ENCODE assay signal across 36 cellular contexts in genomic region chr16:14251419-14251818, GRCh38.
"Had no signal": no experiment of that assay in that cellular context is flagged by ENCODE, and none has a peak within 500 bp of the region (broad histone marks: within the 10 kb centered on the region; RNA-seq: fewer than 3 reads in every experiment).

No MANE protein-coding gene starts in this region.

- FAIRE-seq: astrocyte, TTC549 had no signal

- H3K4me3 ChIP-seq: adrenal gland, body of pancreas, breast epithelium had no signal

- H3K4me3 Mint-ChIP-seq: activated B cell treated with CpG ODN at 0.5 μM for 24 hours; activated CD4-positive, alpha-beta memory T cell treated with anti-CD3 and anti-CD28 coated beads for 36 hours; activated CD4-positive, alpha-beta T cell treated with anti-CD3 and anti-CD28 coated beads, Interleukin-2, amount 10 ng/mL, durations not matched to agents 24 days and 14 days; activated CD8-positive, alpha-beta T cell treated with anti-CD3 and anti-CD28 coated beads for 36 hours; activated naive CD8-positive, alpha-beta T cell treated with anti-CD3 and anti-CD28 coated beads for 36 hours; activated T-cell treated with anti-CD3 and anti-CD28 coated beads, Interleukin-2, amount 50 U/mL, for 4 hours; activated T-cell treated with anti-CD3 and anti-CD28 coated beads, Interleukin-2, amount 50 U/mL, for 72 hours; activated T-helper 1 cell treated with anti-CD3 and anti-CD28 coated beads, Interleukin-12 subunit alpha, Interleukin-12 subunit beta, Interleukin-2, Interleukin-4 antibody, amounts not matched to agents 30 ng/mL and 10 ng/mL and 1 ng/mL, durations not matched to agents 14 hours and 24 hours and 36 hours; activated T-helper 17 cell treated with anti-CD3 and anti-CD28 coated beads, Interleukin-2, amount 50 U/mL, for 72 hours; T-helper 1 cell treated with Interleukin-12 subunit alpha and Interleukin-12 subunit beta and Interleukin-4 antibody, amounts not matched to agents 30 μg/mL and 1 μg/mL, for 36 hours; T-helper 2 cell treated with Interferon-gamma antibody and Interleukin-4, amounts not matched to agents 5 μg/mL and 100 μg/mL, for 36 hours had no signal

- H3K4me1 ChIP-seq: adrenal gland, body of pancreas, breast epithelium had no signal

- H3K9me3 ChIP-seq: adrenal gland, body of pancreas, breast epithelium had no signal

- ATAC-seq: activated CD8-positive, alpha-beta T cell treated with anti-CD3 and anti-CD28 coated beads for 36 hours; activated naive CD4-positive, alpha-beta T cell treated with anti-CD3 and anti-CD28 coated beads, Interleukin-2, amount 50 U/mL, for 72 hours; activated T-cell treated with anti-CD3 and anti-CD28 coated beads, Interleukin-2, amount 50 U/mL, for 4 hours; activated T-cell treated with anti-CD3 and anti-CD28 coated beads, Interleukin-2, amount 50 U/mL, for 72 hours; activated T-helper 17 cell treated with anti-CD3 and anti-CD28 coated beads, Interleukin-2, amount 50 U/mL, for 72 hours; body of pancreas had no signal

- H3K27ac Mint-ChIP-seq: activated B cell treated with CpG ODN at 0.5 μM for 24 hours; activated CD4-positive, alpha-beta memory T cell treated with anti-CD3 and anti-CD28 coated beads for 36 hours; activated CD4-positive, alpha-beta T cell treated with anti-CD3 and anti-CD28 coated beads, Interleukin-2, amount 10 ng/mL, durations not matched to agents 24 days and 14 days; activated CD8-positive, alpha-beta T cell treated with anti-CD3 and anti-CD28 coated beads for 36 hours; activated naive CD8-positive, alpha-beta T cell treated with anti-CD3 and anti-CD28 coated beads for 36 hours; activated T-cell treated with anti-CD3 and anti-CD28 coated beads, Interleukin-2, amount 50 U/mL, for 72 hours; activated T-helper 1 cell treated with anti-CD3 and anti-CD28 coated beads, Interleukin-12 subunit alpha, Interleukin-12 subunit beta, Interleukin-2, Interleukin-4 antibody, amounts not matched to agents 30 ng/mL and 10 ng/mL and 1 ng/mL, durations not matched to agents 14 hours and 24 hours and 36 hours; activated T-helper 17 cell treated with anti-CD3 and anti-CD28 coated beads, Interleukin-2, amount 50 U/mL, for 72 hours; T-helper 1 cell treated with Interleukin-12 subunit alpha and Interleukin-12 subunit beta and Interleukin-4 antibody, amounts not matched to agents 30 μg/mL and 1 μg/mL, for 36 hours; T-helper 2 cell treated with Interferon-gamma antibody and Interleukin-4, amounts not matched to agents 5 μg/mL and 100 μg/mL, for 36 hours had no signal

- H3K9me3 Mint-ChIP-seq: activated B cell treated with CpG ODN at 0.5 μM for 24 hours; activated CD4-positive, alpha-beta memory T cell treated with anti-CD3 and anti-CD28 coated beads for 36 hours; activated CD4-positive, alpha-beta T cell treated with anti-CD3 and anti-CD28 coated beads, Interleukin-2, amount 10 ng/mL, durations not matched to agents 24 days and 14 days; activated CD8-positive, alpha-beta T cell treated with anti-CD3 and anti-CD28 coated beads for 36 hours; activated naive CD4-positive, alpha-beta T cell treated with anti-CD3 and anti-CD28 coated beads, Interleukin-2, amount 50 U/mL, for 72 hours; activated naive CD8-positive, alpha-beta T cell treated with anti-CD3 and anti-CD28 coated beads for 36 hours; activated T-cell treated with anti-CD3 and anti-CD28 coated beads, Interleukin-2, amount 50 U/mL, for 4 hours; activated T-cell treated with anti-CD3 and anti-CD28 coated beads, Interleukin-2, amount 50 U/mL, for 72 hours; activated T-helper 1 cell treated with anti-CD3 and anti-CD28 coated beads, Interleukin-12 subunit alpha, Interleukin-12 subunit beta, Interleukin-2, Interleukin-4 antibody, amounts not matched to agents 30 ng/mL and 10 ng/mL and 1 ng/mL, durations not matched to agents 14 hours and 24 hours and 36 hours; activated T-helper 17 cell treated with anti-CD3 and anti-CD28 coated beads, Interleukin-2, amount 50 U/mL, for 72 hours; T-helper 1 cell treated with Interleukin-12 subunit alpha and Interleukin-12 subunit beta and Interleukin-4 antibody, amounts not matched to agents 30 μg/mL and 1 μg/mL, for 36 hours; T-helper 2 cell treated with Interferon-gamma antibody and Interleukin-4, amounts not matched to agents 5 μg/mL and 100 μg/mL, for 36 hours had no signal

- H3K27ac ChIP-seq: adrenal gland, body of pancreas, brain microvascular endothelial cell, breast epithelium, VCaP had no signal

- H3K27me3 ChIP-seq: adrenal gland, body of pancreas, brain microvascular endothelial cell, breast epithelium had no signal

- H3K27me3 Mint-ChIP-seq: activated B cell treated with CpG ODN at 0.5 μM for 24 hours; activated CD4-positive, alpha-beta memory T cell treated with anti-CD3 and anti-CD28 coated beads for 36 hours; activated CD4-positive, alpha-beta T cell treated with anti-CD3 and anti-CD28 coated beads, Interleukin-2, amount 10 ng/mL, durations not matched to agents 24 days and 14 days; activated CD8-positive, alpha-beta T cell treated with anti-CD3 and anti-CD28 coated beads for 36 hours; activated naive CD8-positive, alpha-beta T cell treated with anti-CD3 and anti-CD28 coated beads for 36 hours; activated T-helper 17 cell treated with anti-CD3 and anti-CD28 coated beads, Interleukin-2, amount 50 U/mL, for 72 hours had no signal

- H3K4me1 Mint-ChIP-seq: activated B cell treated with CpG ODN at 0.5 μM for 24 hours; activated CD4-positive, alpha-beta T cell treated with anti-CD3 and anti-CD28 coated beads, Interleukin-2, amount 10 ng/mL, durations not matched to agents 24 days and 14 days; activated naive CD8-positive, alpha-beta T cell treated with anti-CD3 and anti-CD28 coated beads for 36 hours; activated T-helper 17 cell treated with anti-CD3 and anti-CD28 coated beads, Interleukin-2, amount 50 U/mL, for 72 hours had no signal

- DNase-seq: activated B cell treated with CpG ODN at 0.5 μM for 24 hours; activated CD4-positive, alpha-beta memory T cell treated with anti-CD3 and anti-CD28 coated beads for 36 hours; activated CD4-positive, alpha-beta T cell treated with anti-CD3 and anti-CD28 coated beads for 4 hours; activated CD4-positive, alpha-beta T cell treated with anti-CD3 and anti-CD28 coated beads, Interleukin-2, amount 10 ng/mL, durations not matched to agents 24 days and 14 days; activated CD4-positive, alpha-beta T cell treated with anti-CD3 and anti-CD28 coated beads, Interleukin-2, amount 50 U/mL, for 1 hour; activated CD4-positive, alpha-beta T cell treated with anti-CD3 and anti-CD28 coated beads, Interleukin-2, amount 50 U/mL, for 4 hours; activated CD4-positive, CD25-positive, alpha-beta regulatory T cell treated with anti-CD3 and anti-CD28 coated beads, Interleukin-2, amount 50 U/mL, for 72 hours; activated CD8-positive, alpha-beta memory T cell treated with anti-CD3 and anti-CD28 coated beads, Interleukin-2, amount 50 U/mL, for 4 hours; activated CD8-positive, alpha-beta T cell treated with anti-CD3 and anti-CD28 coated beads for 36 hours; activated effector memory CD4-positive, alpha-beta T cell treated with anti-CD3 and anti-CD28 coated beads, Interleukin-2, amount 50 U/mL, for 16 hours; activated gamma-delta T cell treated with Interleukin-2 at 50 U/mL for 16 hours; activated naive CD4-positive, alpha-beta T cell; activated naive CD4-positive, alpha-beta T cell treated with anti-CD3 and anti-CD28 coated beads, Interleukin-2, amount 50 U/mL, for 16 hours; activated naive CD8-positive, alpha-beta T cell treated with anti-CD3 and anti-CD28 coated beads for 36 hours; activated T-cell treated with anti-CD3 and anti-CD28 coated beads for 4 hours; activated T-cell treated with anti-CD3 and anti-CD28 coated beads, Interleukin-2, amount 50 U/mL, for 1 hour; activated T-cell treated with anti-CD3 and anti-CD28 coated beads, Interleukin-2, amount 50 U/mL, for 4 hours; activated T-cell treated with anti-CD3 and anti-CD28 coated beads, Interleukin-2, amount 50 U/mL, for 72 hours; adrenal gland; amniotic stem cell; aorta; body of pancreas; brain microvascular endothelial cell; central memory CD4-positive, alpha-beta T cell; T-helper 1 cell; T-helper 2 cell; T-helper 9 cell had no signal
